Comparison of ENCODE assay signal across 22 cellular contexts in the genomic region with DNA sequence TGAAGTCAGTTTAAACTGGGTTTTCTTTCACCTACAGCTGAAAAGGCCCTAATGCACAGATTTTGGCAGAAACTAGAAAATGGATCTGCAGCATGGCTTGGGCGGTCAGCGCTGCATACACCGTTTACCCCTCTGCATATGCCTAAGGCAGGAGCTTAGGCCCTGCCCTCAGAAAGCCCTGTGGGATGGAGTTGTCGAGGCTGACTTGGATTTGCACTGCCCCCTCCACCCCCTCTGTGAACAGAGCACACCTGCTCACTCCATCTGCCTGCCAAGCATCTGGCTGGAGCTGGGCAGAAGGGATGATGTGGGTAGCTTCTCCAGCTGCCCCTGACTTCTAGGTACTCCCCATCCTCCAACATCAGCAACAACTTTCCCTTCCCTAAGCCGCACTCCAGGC. TPM values are rescaled to one million over a fixed set of nuclear protein-coding genes. Genes with fewer than 3 reads are reported as not detected.
A peak's percentile ranks its signal among the peaks of the same experiment; 100 is the strongest.
DNase-seq lines count a peak whose midpoint lies in the region; ATAC-seq and TF ChIP-seq lines count a peak whose summit lies in the region.
"Had no signal": no experiment of that assay in that cellular context is flagged by ENCODE, and none has a peak within 500 bp of the region (broad histone marks: within the 10 kb centered on the region; RNA-seq: fewer than 3 reads in every experiment).

No MANE protein-coding gene starts in this region.

- no peaks in the 10 kb centered on the region for H3K36me3 Mint-ChIP-seq in activated naive CD8-positive, alpha-beta T cell treated with anti-CD3 and anti-CD28 coated beads, Interleukin-2, amount 10 ng/mL, durations not matched to agents 7 days and 5 days
- H3K36me3 Mint-ChIP-seq in activated naive CD8-positive, alpha-beta T cell treated with anti-CD3 and anti-CD28 coated beads, Interleukin-2, amount 50 U/mL, for 24 hours (ENCODE audit: low read depth), result no peaks in the 10 kb centered on the region
- no peaks in the 10 kb centered on the region for H3K36me3 Mint-ChIP-seq in T-helper 2 cell treated with Interferon-gamma antibody and Interleukin-4, amounts not matched to agents 5 μg/mL and 100 μg/mL, for 36 hours (ENCODE audit: low read depth)
- H3K36me3 Mint-ChIP-seq: CD8-positive, alpha-beta T cell had no signal

- peak; percentile 5 for DNase-seq in activated naive CD8-positive, alpha-beta T cell treated with anti-CD3 and anti-CD28 coated beads, Interleukin-2, amount 10 ng/mL, durations not matched to agents 7 days and 5 days
- no peak for DNase-seq in activated naive CD8-positive, alpha-beta T cell treated with anti-CD3 and anti-CD28 coated beads, Interleukin-2, amount 50 U/mL, for 24 hours
- peak; percentile 77 for DNase-seq in NCI-H69 (lab: John Stamatoyannopoulos, UW)
- peak; percentile 88 for DNase-seq in WERI-Rb-1
- DNase-seq in transverse colon, result no peak
- no peak for DNase-seq in GM19240 (ENCODE audit: insufficient read length, low spot score)
- no peak for DNase-seq in T-helper 2 cell treated with Interferon-gamma antibody and Interleukin-4, amounts not matched to agents 5 μg/mL and 100 μg/mL, for 36 hours (ENCODE audit: low spot score)
- DNase-seq: DMS79; MV-4-11; NCI-H1417; NCI-H187; NCI-H2107; NCI-H446; NK-92 treated with Interleukin-12 subunit alpha and Interleukin-12 subunit beta, amount 100 ng/mL, for 24 hours; Right ventricle myocardium superior; SK-N-SH had no signal

- intact Hi-C loops in transverse colon (cut with DNase I; ENCODE audit: low total_unique reads), result no loop called here

- no peaks in the 10 kb centered on the region for H3K9me3 Mint-ChIP-seq in activated naive CD8-positive, alpha-beta T cell treated with anti-CD3 and anti-CD28 coated beads, Interleukin-2, amount 10 ng/mL, durations not matched to agents 7 days and 5 days
- no peaks in the 10 kb centered on the region for H3K9me3 Mint-ChIP-seq in activated naive CD8-positive, alpha-beta T cell treated with anti-CD3 and anti-CD28 coated beads, Interleukin-2, amount 50 U/mL, for 24 hours
- H3K9me3 Mint-ChIP-seq in T-helper 2 cell treated with Interferon-gamma antibody and Interleukin-4, amounts not matched to agents 5 μg/mL and 100 μg/mL, for 36 hours, result no peaks in the 10 kb centered on the region
- H3K9me3 Mint-ChIP-seq: CD8-positive, alpha-beta T cell had no signal

- peaks cover 68% of the 10 kb centered on the region for H3K36me3 ChIP-seq in WERI-Rb-1
- H3K36me3 ChIP-seq in transverse colon, result no peaks in the 10 kb centered on the region

- H3K27ac Mint-ChIP-seq in activated naive CD8-positive, alpha-beta T cell treated with anti-CD3 and anti-CD28 coated beads, Interleukin-2, amount 10 ng/mL, durations not matched to agents 7 days and 5 days, result no peak overlapping the region
- no peak overlapping the region for H3K27ac Mint-ChIP-seq in activated naive CD8-positive, alpha-beta T cell treated with anti-CD3 and anti-CD28 coated beads, Interleukin-2, amount 50 U/mL, for 24 hours
- no peak overlapping the region for H3K27ac Mint-ChIP-seq in T-helper 2 cell treated with Interferon-gamma antibody and Interleukin-4, amounts not matched to agents 5 μg/mL and 100 μg/mL, for 36 hours
- H3K27ac Mint-ChIP-seq: CD8-positive, alpha-beta T cell had no signal

- no peak for TF ChIP-seq POLR2A in transverse colon (IDR thresholded peaks at IDR 0.05)

- H3K4me1 Mint-ChIP-seq in activated naive CD8-positive, alpha-beta T cell treated with anti-CD3 and anti-CD28 coated beads, Interleukin-2, amount 10 ng/mL, durations not matched to agents 7 days and 5 days, result no peaks in the 10 kb centered on the region
- no peaks in the 10 kb centered on the region for H3K4me1 Mint-ChIP-seq in activated naive CD8-positive, alpha-beta T cell treated with anti-CD3 and anti-CD28 coated beads, Interleukin-2, amount 50 U/mL, for 24 hours
- H3K4me1 Mint-ChIP-seq in T-helper 2 cell treated with Interferon-gamma antibody and Interleukin-4, amounts not matched to agents 5 μg/mL and 100 μg/mL, for 36 hours (ENCODE audit: low read depth), result no peaks in the 10 kb centered on the region

- H3K27me3 Mint-ChIP-seq in activated naive CD8-positive, alpha-beta T cell treated with anti-CD3 and anti-CD28 coated beads, Interleukin-2, amount 10 ng/mL, durations not matched to agents 7 days and 5 days, result peaks cover 4% of the 10 kb centered on the region
- no peaks in the 10 kb centered on the region for H3K27me3 Mint-ChIP-seq in activated naive CD8-positive, alpha-beta T cell treated with anti-CD3 and anti-CD28 coated beads, Interleukin-2, amount 50 U/mL, for 24 hours
- no peaks in the 10 kb centered on the region for H3K27me3 Mint-ChIP-seq in T-helper 2 cell treated with Interferon-gamma antibody and Interleukin-4, amounts not matched to agents 5 μg/mL and 100 μg/mL, for 36 hours (ENCODE audit: low read depth)

- WGBS in transverse colon (ENCODE audit: low coverage in 1 of 2), 2 donors, result 88% methylated on average over 5 of the region's 5 CpGs; no CpG with 5 or more reads in 1 of the 2 donors

- peak overlapping the region; percentile 54 for H3K27ac ChIP-seq in WERI-Rb-1
- H3K27ac ChIP-seq in layer of hippocampus (ENCODE audit: low read depth, low read length), result peak overlapping the region; percentile 25
- H3K27ac ChIP-seq in transverse colon, result no peak overlapping the region
- H3K27ac ChIP-seq: A549, BLaER1, HL-60, KMS-11 had no signal

- H3K4me3 ChIP-seq in WERI-Rb-1 (ENCODE audit: low read depth, low read length) (no peak overlapping the region), transverse colon (no peak overlapping the region)
- H3K4me3 ChIP-seq: A549, BLaER1 had no signal

- in situ Hi-C loops in transverse colon (cut with MboI; ENCODE audit: low pct_ligation_motif_present in 1 of 4, low pct_unique_long_range_greater_than_20kb in 1 of 4, low sequenced_read_pairs in 3 of 4), result no loop called here

- POLR2A ChIA-PET in activated naive CD8-positive, alpha-beta T cell treated with anti-CD3 and anti-CD28 coated beads, Interleukin-2, amount 10 ng/mL, durations not matched to agents 7 days and 5 days (lab: Charles Lee), result no interaction called here

- no peak overlapping the region for H3K4me3 Mint-ChIP-seq in activated naive CD8-positive, alpha-beta T cell treated with anti-CD3 and anti-CD28 coated beads, Interleukin-2, amount 10 ng/mL, durations not matched to agents 7 days and 5 days
- H3K4me3 Mint-ChIP-seq in activated naive CD8-positive, alpha-beta T cell treated with anti-CD3 and anti-CD28 coated beads, Interleukin-2, amount 50 U/mL, for 24 hours, result no peak overlapping the region
- no peak overlapping the region for H3K4me3 Mint-ChIP-seq in T-helper 2 cell treated with Interferon-gamma antibody and Interleukin-4, amounts not matched to agents 5 μg/mL and 100 μg/mL, for 36 hours
- H3K4me3 Mint-ChIP-seq: CD8-positive, alpha-beta T cell had no signal

- no peak for ATAC-seq in activated naive CD8-positive, alpha-beta T cell treated with anti-CD3 and anti-CD28 coated beads, Interleukin-2, amount 10 ng/mL, durations not matched to agents 7 days and 5 days (ENCODE audit: low read depth)
- ATAC-seq in activated naive CD8-positive, alpha-beta T cell treated with anti-CD3 and anti-CD28 coated beads, Interleukin-2, amount 50 U/mL, for 24 hours, result no peak
- ATAC-seq: A549; CD8-positive, alpha-beta T cell had no signal

- no peak for TF ChIP-seq EP300 in transverse colon (IDR thresholded peaks at IDR 0.05; ENCODE audit: low read depth)

- H3K27me3 ChIP-seq in WERI-Rb-1 (ENCODE audit: insufficient read depth, low read depth, severe bottlenecking) (no peaks in the 10 kb centered on the region), layer of hippocampus (ENCODE audit: control insufficient read depth, insufficient read depth, low read length) (no peaks in the 10 kb centered on the region), transverse colon (no peaks in the 10 kb centered on the region)
- H3K27me3 ChIP-seq: BLaER1 had no signal

- no peak for TF ChIP-seq CTCF in WERI-Rb-1 (IDR thresholded peaks at IDR 0.05; ENCODE audit: low read depth, low read length)
- no peak for TF ChIP-seq CTCF in transverse colon (IDR thresholded peaks at IDR 0.05)

- no peaks in the 10 kb centered on the region for H3K9me3 ChIP-seq in WERI-Rb-1 (ENCODE audit: severe bottlenecking)
- no peaks in the 10 kb centered on the region for H3K9me3 ChIP-seq in transverse colon
- H3K9me3 ChIP-seq: A549, SK-N-SH had no signal

- no peaks in the 10 kb centered on the region for H3K4me1 ChIP-seq in transverse colon
- H3K4me1 ChIP-seq: A549 had no signal

RNA-seq across cellular contexts. Expression of a gene that starts 41.9 kb away (rescaled TPM):
- 1 to 10 TPM; 5.9 to 6.6 TPM for total RNA-seq in activated naive CD8-positive, alpha-beta T cell treated with anti-CD3 and anti-CD28 coated beads, Interleukin-2, amount 10 ng/mL, durations not matched to agents 7 days and 5 days
- 10 to 100 TPM in 1 of 4 donors, 1 to 10 TPM in 3; 8.4 to 11.2 (median 9.2) TPM for total RNA-seq in transverse colon

Comparison
In these comparisons a context has a peak if more than half of its experiments do, and no peak if none do; other contexts are left out.
1. DNase-seq: peak in activated naive CD8-positive, alpha-beta T cell treated with anti-CD3 and anti-CD28 coated beads, Interleukin-2, amount 10 ng/mL, durations not matched to agents 7 days and 5 days (single experiment), NCI-H69 (single experiment) and WERI-Rb-1 (single experiment); none in activated naive CD8-positive, alpha-beta T cell treated with anti-CD3 and anti-CD28 coated beads, Interleukin-2, amount 50 U/mL, for 24 hours (single experiment), transverse colon (single experiment), GM19240 (single experiment) and T-helper 2 cell treated with Interferon-gamma antibody and Interleukin-4, amounts not matched to agents 5 μg/mL and 100 μg/mL, for 36 hours (single experiment).
2. H3K27ac ChIP-seq: peak in WERI-Rb-1 (single experiment) and layer of hippocampus (single experiment); none in transverse colon (0 of 4).